ENCODE assay signal across 7 cellular contexts in the genomic region with DNA sequence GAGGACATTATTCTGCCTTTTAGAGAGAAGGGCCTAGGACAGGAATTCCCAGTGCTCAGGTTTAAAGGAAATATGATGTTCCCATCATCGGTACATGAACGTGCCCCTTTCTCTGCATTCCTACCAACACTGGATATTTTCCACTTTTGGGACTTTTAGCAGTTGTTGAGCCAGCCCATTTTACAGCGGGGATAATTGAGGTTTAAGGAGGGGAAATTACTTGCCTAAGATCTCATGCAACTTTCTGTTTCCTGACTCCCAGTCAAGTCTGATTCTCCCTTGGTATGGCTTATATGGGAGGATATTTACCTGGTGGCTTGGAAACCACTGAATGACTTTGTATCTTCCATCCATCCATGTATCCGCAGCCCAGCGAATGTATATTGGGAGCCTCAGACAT. TPM values are rescaled to one million over a fixed set of nuclear protein-coding genes. Genes with fewer than 3 reads are reported as not detected.
"Had no signal": no experiment of that assay in that cellular context is flagged by ENCODE, and none has a peak within 500 bp of the region (broad histone marks: within the 10 kb centered on the region; RNA-seq: fewer than 3 reads in every experiment).

No MANE protein-coding gene starts in this region.

RNA-seq across cellular contexts. Expression of gene CEMP1, which starts 3.1 kb away (rescaled TPM):
- total RNA-seq: hepatocyte, kidney epithelial cell, left ventricle myocardium superior, mesenteric fat pad, omental fat pad, pulmonary artery endothelial cell, sciatic nerve had no signal
